In genomic region chr4:156052116-156052515, GRCh38 we compare ENCODE assay signal across 29 cellular contexts.
"Had no signal": no experiment of that assay in that cellular context is flagged by ENCODE, and none has a peak within 500 bp of the region (broad histone marks: within the 10 kb centered on the region; RNA-seq: fewer than 3 reads in every experiment).

No MANE protein-coding gene starts in this region.

- H3K27ac ChIP-seq: brain microvascular endothelial cell, esophagus muscularis mucosa, gastroesophageal sphincter, heart right ventricle, VCaP had no signal

- H3K36me3 ChIP-seq: brain microvascular endothelial cell, esophagus muscularis mucosa, gastroesophageal sphincter, heart right ventricle had no signal

- H3K9me3 ChIP-seq: esophagus muscularis mucosa, gastroesophageal sphincter, heart right ventricle had no signal

- H3K27ac Mint-ChIP-seq: activated CD4-positive, alpha-beta memory T cell treated with anti-CD3 and anti-CD28 coated beads, Interleukin-2, amount 10 ng/mL, durations not matched to agents 7 days and 5 days; activated CD4-positive, alpha-beta T cell treated with anti-CD3 and anti-CD28 coated beads, Interleukin-2, amount 10 ng/mL, durations not matched to agents 7 days and 5 days; activated naive CD8-positive, alpha-beta T cell; activated T-cell treated with anti-CD3 and anti-CD28 coated beads, Interleukin-2, amount 50 U/mL, for 24 hours; activated T-cell treated with anti-CD3 and anti-CD28 coated beads, Interleukin-2, amount 50 U/mL, for 72 hours; effector memory CD8-positive, alpha-beta T cell; WTC11 had no signal

- H3K9me3 Mint-ChIP-seq: activated CD4-positive, alpha-beta memory T cell treated with anti-CD3 and anti-CD28 coated beads, Interleukin-2, amount 10 ng/mL, durations not matched to agents 7 days and 5 days; activated CD4-positive, alpha-beta T cell treated with anti-CD3 and anti-CD28 coated beads, Interleukin-2, amount 10 ng/mL, durations not matched to agents 7 days and 5 days; activated T-cell treated with anti-CD3 and anti-CD28 coated beads, Interleukin-2, amount 50 U/mL, for 24 hours; activated T-cell treated with anti-CD3 and anti-CD28 coated beads, Interleukin-2, amount 50 U/mL, for 72 hours; effector memory CD8-positive, alpha-beta T cell had no signal

- H3K4me3 Mint-ChIP-seq: activated CD4-positive, alpha-beta memory T cell treated with anti-CD3 and anti-CD28 coated beads, Interleukin-2, amount 10 ng/mL, durations not matched to agents 7 days and 5 days; activated CD4-positive, alpha-beta T cell treated with anti-CD3 and anti-CD28 coated beads, Interleukin-2, amount 10 ng/mL, durations not matched to agents 7 days and 5 days; activated naive CD8-positive, alpha-beta T cell; activated T-cell treated with anti-CD3 and anti-CD28 coated beads, Interleukin-2, amount 50 U/mL, for 24 hours; activated T-cell treated with anti-CD3 and anti-CD28 coated beads, Interleukin-2, amount 50 U/mL, for 72 hours; effector memory CD8-positive, alpha-beta T cell; WTC11 had no signal

- H3K4me3 ChIP-seq: esophagus muscularis mucosa, gastroesophageal sphincter, heart right ventricle had no signal

- H3K4me1 Mint-ChIP-seq: activated CD4-positive, alpha-beta memory T cell treated with anti-CD3 and anti-CD28 coated beads, Interleukin-2, amount 10 ng/mL, durations not matched to agents 7 days and 5 days; activated CD4-positive, alpha-beta T cell treated with anti-CD3 and anti-CD28 coated beads, Interleukin-2, amount 10 ng/mL, durations not matched to agents 7 days and 5 days; WTC11 had no signal

- H3K36me3 Mint-ChIP-seq: activated naive CD8-positive, alpha-beta T cell; WTC11 had no signal

- ATAC-seq: activated T-cell treated with anti-CD3 and anti-CD28 coated beads, Interleukin-2, amount 50 U/mL, for 72 hours; effector memory CD8-positive, alpha-beta T cell; gastroesophageal sphincter; heart right ventricle; WTC11 had no signal

- H3K4me1 ChIP-seq: esophagus muscularis mucosa, gastroesophageal sphincter, heart right ventricle had no signal

- H3K27me3 ChIP-seq: brain microvascular endothelial cell, esophagus muscularis mucosa, gastroesophageal sphincter, heart right ventricle had no signal

- H3K27me3 Mint-ChIP-seq: activated CD4-positive, alpha-beta memory T cell treated with anti-CD3 and anti-CD28 coated beads, Interleukin-2, amount 10 ng/mL, durations not matched to agents 7 days and 5 days; activated CD4-positive, alpha-beta T cell treated with anti-CD3 and anti-CD28 coated beads, Interleukin-2, amount 10 ng/mL, durations not matched to agents 7 days and 5 days; activated naive CD8-positive, alpha-beta T cell; activated T-cell treated with anti-CD3 and anti-CD28 coated beads, Interleukin-2, amount 50 U/mL, for 24 hours; effector memory CD8-positive, alpha-beta T cell had no signal

- DNase-seq: activated CD4-positive, alpha-beta memory T cell treated with anti-CD3 and anti-CD28 coated beads, Interleukin-2, amount 10 ng/mL, durations not matched to agents 7 days and 5 days; activated CD4-positive, alpha-beta T cell treated with anti-CD3 and anti-CD28 coated beads for 1 hour; activated CD4-positive, alpha-beta T cell treated with anti-CD3 and anti-CD28 coated beads for 4 hours; activated CD4-positive, alpha-beta T cell treated with anti-CD3 and anti-CD28 coated beads, Interleukin-2, amount 10 ng/mL, durations not matched to agents 7 days and 5 days; activated CD4-positive, alpha-beta T cell treated with anti-CD3 and anti-CD28 coated beads, Interleukin-2, amount 50 U/mL, for 4 hours; activated CD8-positive, alpha-beta memory T cell treated with anti-CD3 and anti-CD28 coated beads, Interleukin-2, amount 50 U/mL, for 48 hours; activated gamma-delta T cell; activated naive CD4-positive, alpha-beta T cell; activated naive CD4-positive, alpha-beta T cell treated with anti-CD3 and anti-CD28 coated beads, Interleukin-2, amount 50 U/mL, for 16 hours; activated T-cell treated with anti-CD3 and anti-CD28 coated beads for 4 hours; activated T-cell treated with anti-CD3 and anti-CD28 coated beads, Interleukin-2, amount 50 U/mL, for 24 hours; activated T-cell treated with anti-CD3 and anti-CD28 coated beads, Interleukin-2, amount 50 U/mL, for 72 hours; amniotic stem cell; anterior cingulate cortex; brain microvascular endothelial cell; caudate nucleus; cortex of kidney; dermis blood vessel endothelial cell; effector CD4-positive, alpha-beta T cell; effector memory CD8-positive, alpha-beta T cell; erythroblast; foreskin melanocyte; heart right ventricle; T-helper 2 cell had no signal
